Comparison of ENCODE assay signal across 12 cellular contexts in the genomic region with DNA sequence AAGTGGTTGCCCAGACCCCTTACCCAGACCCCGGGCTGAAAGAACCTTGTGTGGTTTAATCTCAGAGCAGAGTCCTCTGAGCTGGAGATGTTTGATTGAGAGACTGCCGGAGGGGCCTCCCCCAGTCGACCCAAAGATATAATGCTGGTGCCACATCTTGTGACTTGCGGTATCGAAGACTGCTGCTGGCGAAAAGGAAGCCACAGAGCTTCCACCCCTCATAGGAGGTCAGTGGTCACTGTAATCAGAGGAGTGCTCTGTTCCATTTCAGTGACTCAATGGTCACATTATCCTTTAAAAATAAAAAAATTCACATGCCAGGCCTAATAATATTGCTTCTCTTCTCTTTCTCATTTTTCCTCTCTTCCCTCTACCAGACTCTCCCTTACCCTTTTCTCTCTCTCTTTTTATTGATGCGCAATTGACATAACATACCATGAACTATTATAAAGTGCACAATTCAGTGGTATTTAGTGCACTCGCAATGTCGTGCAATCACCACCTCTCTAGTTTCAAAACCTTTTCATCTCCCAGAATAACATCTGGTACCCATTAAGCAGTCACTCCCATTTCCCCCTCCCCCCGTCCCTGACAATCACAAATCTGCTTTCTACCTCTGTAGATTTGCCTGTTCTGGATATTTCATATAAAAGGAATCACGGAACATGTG. TPM values are rescaled to one million over a fixed set of nuclear protein-coding genes. Genes with fewer than 3 reads are reported as not detected.
DNase-seq lines count a peak whose midpoint lies in the region; ATAC-seq and TF ChIP-seq lines count a peak whose summit lies in the region.
"Had no signal": no experiment of that assay in that cellular context is flagged by ENCODE, and none has a peak within 500 bp of the region (broad histone marks: within the 10 kb centered on the region; RNA-seq: fewer than 3 reads in every experiment).

No MANE protein-coding gene starts in this region.

- no peaks in the 10 kb centered on the region for H3K27me3 Mint-ChIP-seq in T-helper 17 cell
- H3K27me3 Mint-ChIP-seq in activated CD8-positive, alpha-beta T cell treated with anti-CD3 and anti-CD28 coated beads for 36 hours: no peaks in the 10 kb centered on the region

- TF ChIP-seq POLR2A in thyroid gland (IDR thresholded peaks at IDR 0.05): no peak

- peak; percentile 43 for ATAC-seq in HG02759 (IDR thresholded peaks at IDR 0.05; ENCODE audit: unreplicated experiment)
- ATAC-seq in T-helper 17 cell: no peak
- no peak for ATAC-seq in activated CD8-positive, alpha-beta T cell treated with anti-CD3 and anti-CD28 coated beads for 36 hours
- no peak for ATAC-seq in HG03175 (IDR thresholded peaks at IDR 0.05; ENCODE audit: unreplicated experiment)

- no peak for DNase-seq in T-helper 17 cell
- DNase-seq in foreskin melanocyte: peak; percentile 99
- DNase-seq in thyroid gland: no peak
- DNase-seq in activated CD8-positive, alpha-beta T cell treated with anti-CD3 and anti-CD28 coated beads for 36 hours: no peak
- DNase-seq in OCI-M2 (lab: John Stamatoyannopoulos, UW; ENCODE audit: unreplicated experiment): no peak
- DNase-seq: activated T-cell treated with anti-CD3 and anti-CD28 coated beads for 4 hours, GDM1, NCI-H1436, T-helper 1 cell had no signal

- intact Hi-C loops in thyroid gland (cut with DNase I): no loop called here
- intact Hi-C loops in activated CD8-positive, alpha-beta T cell treated with anti-CD3 and anti-CD28 coated beads for 36 hours (cut with micrococcal nuclease): loop anchor here (5.0 kb wide), 1 partner anchor 33 kb away; no protein-coding TSS in a partner anchor

- peak overlapping the region in 2 of 3 donors; percentile 52 to 86 for H3K27ac ChIP-seq in thyroid gland
- H3K27ac ChIP-seq: neural progenitor cell had no signal

- POLR2A ChIA-PET in activated CD8-positive, alpha-beta T cell treated with anti-CD3 and anti-CD28 coated beads for 36 hours (lab: Charles Lee): interaction anchor here (1.1 kb wide), 1 partner anchor 31 kb away, joined by 3 read pairs; no protein-coding TSS in a partner anchor

- H3K27ac Mint-ChIP-seq in T-helper 17 cell: peak overlapping the region; percentile 78
- H3K27ac Mint-ChIP-seq in activated CD8-positive, alpha-beta T cell treated with anti-CD3 and anti-CD28 coated beads for 36 hours: no peak overlapping the region
- H3K27ac Mint-ChIP-seq: neural progenitor cell had no signal

- H3K27me3 ChIP-seq in thyroid gland: no peaks in the 10 kb centered on the region

- H3K9me3 ChIP-seq in T-helper 17 cell (ENCODE audit: control insufficient read depth, low read length, poor library complexity, severe bottlenecking): no peaks in the 10 kb centered on the region
- H3K9me3 ChIP-seq in thyroid gland: no peaks in the 10 kb centered on the region

- H3K36me3 ChIP-seq in thyroid gland: no peaks in the 10 kb centered on the region
- H3K36me3 ChIP-seq: neural progenitor cell had no signal

- H3K9me3 Mint-ChIP-seq in activated CD8-positive, alpha-beta T cell treated with anti-CD3 and anti-CD28 coated beads for 36 hours: no peaks in the 10 kb centered on the region
- H3K9me3 Mint-ChIP-seq: neural progenitor cell had no signal

- TF ChIP-seq CTCF in thyroid gland (IDR thresholded peaks at IDR 0.05): no peak
- no peak for TF ChIP-seq CTCF in activated CD8-positive, alpha-beta T cell treated with anti-CD3 and anti-CD28 coated beads for 36 hours (IDR thresholded peaks at IDR 0.05)

- no peak overlapping the region for H3K4me3 ChIP-seq in thyroid gland (replicated peaks in 1 of 3)
- H3K4me3 ChIP-seq: neural progenitor cell had no signal

- peaks cover 28 to 56% of the 10 kb centered on the region in 2 donors for H3K4me1 ChIP-seq in thyroid gland

- H3K36me3 Mint-ChIP-seq in T-helper 17 cell (ENCODE audit: low read depth): no peaks in the 10 kb centered on the region
- no peaks in the 10 kb centered on the region for H3K36me3 Mint-ChIP-seq in activated CD8-positive, alpha-beta T cell treated with anti-CD3 and anti-CD28 coated beads for 36 hours (ENCODE audit: low read depth)
- H3K36me3 Mint-ChIP-seq: neural progenitor cell had no signal

- H3K4me3 Mint-ChIP-seq in T-helper 17 cell: no peak overlapping the region
- H3K4me3 Mint-ChIP-seq in activated CD8-positive, alpha-beta T cell treated with anti-CD3 and anti-CD28 coated beads for 36 hours: no peak overlapping the region

- peaks cover 27% of the 10 kb centered on the region for H3K4me1 Mint-ChIP-seq in T-helper 17 cell
- H3K4me1 Mint-ChIP-seq in activated CD8-positive, alpha-beta T cell treated with anti-CD3 and anti-CD28 coated beads for 36 hours (ENCODE audit: low read depth): peaks cover 60% of the 10 kb centered on the region

- CTCF ChIA-PET in activated CD8-positive, alpha-beta T cell treated with anti-CD3 and anti-CD28 coated beads for 36 hours (lab: Charles Lee): interaction anchor here (1.3 kb wide), 1 partner anchor 52 kb away, joined by 5 read pairs; no protein-coding TSS in a partner anchor

- 84 to 85% methylated on average over 11 of the region's 11 CpGs for WGBS in thyroid gland, 2 donors

RNA-seq across cellular contexts. Expression of a gene that starts 52.6 kb away (rescaled TPM):
- 10 to 100 TPM; 24.5 to 29.6 TPM for total RNA-seq in T-helper 17 cell
- 10 to 100 TPM; 46.8 to 68.4 (median 47.8) TPM for total RNA-seq in thyroid gland
- total RNA-seq in activated CD8-positive, alpha-beta T cell treated with anti-CD3 and anti-CD28 coated beads for 36 hours: 10 to 100 TPM; 77.4 to 87.3 TPM
